In the genomic region with DNA sequence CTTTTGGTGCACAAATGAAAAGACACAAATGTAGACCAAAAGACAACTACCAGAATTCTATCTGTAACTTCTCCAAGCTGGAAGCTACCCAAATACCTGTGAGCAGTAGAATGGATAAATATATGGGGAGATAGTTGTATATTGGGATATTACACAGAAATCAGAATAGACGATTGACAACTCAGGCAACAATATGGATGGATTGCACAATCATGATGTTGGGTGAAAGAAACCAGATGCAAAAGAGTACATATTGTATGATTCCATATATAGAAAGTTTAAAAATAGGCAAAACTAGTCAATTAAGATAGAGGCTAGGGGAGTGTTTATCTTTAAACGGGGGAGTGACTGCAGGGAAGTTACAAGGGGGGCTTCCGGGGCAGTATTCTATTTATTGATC, we compare ENCODE assay signal across 27 cellular contexts.
"Had no signal": no experiment of that assay in that cellular context is flagged by ENCODE, and none has a peak within 500 bp of the region (broad histone marks: within the 10 kb centered on the region; RNA-seq: fewer than 3 reads in every experiment).

No MANE protein-coding gene starts in this region.

- H3K9me3 Mint-ChIP-seq: naive B cell; naive thymus-derived CD8-positive, alpha-beta T cell; natural killer cell treated with Interleukin-12 subunit alpha and Interleukin-12 subunit beta and Interleukin-15 and Interleukin-18, amount 100 ng/mL, for 72 hours; stimulated activated memory B cell treated with anti-CD40 and anti-IgM and Interleukin-4, amounts not matched to agents 10 μg/mL and 1 μg/mL and 100 μg/mL, for 72 hours; stimulated activated naive CD8-positive, alpha-beta T cell treated with anti-CD3 and anti-CD28 coated beads, Interleukin-15, amount 100 ng/mL, for 72 hours had no signal

- ATAC-seq: naive thymus-derived CD8-positive, alpha-beta T cell; natural killer cell treated with Interleukin-12 subunit alpha and Interleukin-12 subunit beta and Interleukin-15 and Interleukin-18, amount 100 ng/mL, for 72 hours; right cardiac atrium; sciatic nerve; stimulated activated memory B cell treated with anti-CD40 and anti-IgM and Interleukin-4, amounts not matched to agents 10 μg/mL and 1 μg/mL and 100 μg/mL, for 72 hours; stimulated activated naive CD8-positive, alpha-beta T cell treated with anti-CD3 and anti-CD28 coated beads, Interleukin-15, amount 100 ng/mL, for 72 hours; stimulated activated naive CD8-positive, alpha-beta T cell treated with anti-CD3 and anti-CD28 coated beads, Interleukin-15, Interleukin-2, amounts not matched to agents 100 U/mL and 50 U/mL, for 24 hours; upper lobe of right lung had no signal

- H3K4me3 Mint-ChIP-seq: naive thymus-derived CD8-positive, alpha-beta T cell; natural killer cell treated with Interleukin-12 subunit alpha and Interleukin-12 subunit beta and Interleukin-15 and Interleukin-18, amount 100 ng/mL, for 72 hours; stimulated activated memory B cell treated with anti-CD40 and anti-IgM and Interleukin-4, amounts not matched to agents 10 μg/mL and 1 μg/mL and 100 μg/mL, for 72 hours; stimulated activated naive CD8-positive, alpha-beta T cell treated with anti-CD3 and anti-CD28 coated beads, Interleukin-15, amount 100 ng/mL, for 72 hours had no signal

- H3K4me1 Mint-ChIP-seq: stimulated activated memory B cell treated with anti-CD40 and anti-IgM and Interleukin-4, amounts not matched to agents 10 μg/mL and 1 μg/mL and 100 μg/mL, for 72 hours had no signal

- H3K36me3 Mint-ChIP-seq: naive B cell; natural killer cell treated with Interleukin-12 subunit alpha and Interleukin-12 subunit beta and Interleukin-15 and Interleukin-18, amount 100 ng/mL, for 72 hours; stimulated activated memory B cell treated with anti-CD40 and anti-IgM and Interleukin-4, amounts not matched to agents 10 μg/mL and 1 μg/mL and 100 μg/mL, for 72 hours had no signal

- H3K27ac ChIP-seq: neutrophil, pancreas, psoas muscle, skin epidermis, spleen, thoracic aorta, thyroid gland, tibial nerve, upper lobe of right lung, uterus had no signal

- H3K4me3 ChIP-seq: pancreas, psoas muscle, skin epidermis, smooth muscle cell, spleen, thoracic aorta, thyroid gland, tibial nerve, upper lobe of right lung, uterus had no signal

- H3K36me3 ChIP-seq: neutrophil, pancreas, spleen, thoracic aorta, thyroid gland, tibial nerve, upper lobe of right lung, uterus had no signal

- DNase-seq: naive B cell; naive thymus-derived CD8-positive, alpha-beta T cell; nucleus accumbens; pancreas; psoas muscle; right cardiac atrium; spleen; stimulated activated CD4-positive, alpha-beta T cell treated with anti-CD3 and anti-CD28 coated beads, Interleukin-12 subunit alpha, Interleukin-12 subunit beta, amount 100 ng/mL, for 4 hours; stimulated activated CD4-positive, alpha-beta T cell treated with anti-CD3 and anti-CD28 coated beads, Interleukin-1b, Interleukin-23, amount 100 ng/mL, for 48 hours; stimulated activated CD4-positive, alpha-beta T cell treated with anti-CD3 and anti-CD28 coated beads, Interleukin-4, amount 100 ng/mL, for 1 hour; stimulated activated CD4-positive, alpha-beta T cell treated with anti-CD3 and anti-CD28 coated beads, Interleukin-4, amount 100 ng/mL, for 4 hours; stimulated activated CD8-positive, alpha-beta memory T cell treated with anti-CD3 and anti-CD28 coated beads, Interleukin-4, amount 100 ng/mL, for 48 hours; stimulated activated naive CD4-positive, alpha-beta T cell; stimulated activated naive CD8-positive, alpha-beta T cell treated with anti-CD3 and anti-CD28 coated beads, Interleukin-15, amount 100 ng/mL, for 72 hours; stimulated activated naive CD8-positive, alpha-beta T cell treated with anti-CD3 and anti-CD28 coated beads, Interleukin-15, Interleukin-2, amounts not matched to agents 100 U/mL and 50 U/mL, for 24 hours; thyroid gland; trophoblast cell; upper lobe of right lung; uterus had no signal

- H3K27ac Mint-ChIP-seq: natural killer cell treated with Interleukin-12 subunit alpha and Interleukin-12 subunit beta and Interleukin-15 and Interleukin-18, amount 100 ng/mL, for 72 hours; stimulated activated memory B cell treated with anti-CD40 and anti-IgM and Interleukin-4, amounts not matched to agents 10 μg/mL and 1 μg/mL and 100 μg/mL, for 72 hours; stimulated activated naive CD8-positive, alpha-beta T cell treated with anti-CD3 and anti-CD28 coated beads, Interleukin-15, amount 100 ng/mL, for 72 hours had no signal

- H3K27me3 ChIP-seq: pancreas, thyroid gland, uterus had no signal

- H3K9me3 ChIP-seq: neutrophil, pancreas, spleen, thoracic aorta, thyroid gland, upper lobe of right lung, uterus had no signal

- FAIRE-seq: pancreas had no signal

- H3K4me1 ChIP-seq: psoas muscle had no signal
